Comparison of ENCODE assay signal across 13 cellular contexts in genomic region chr2:7794916-7795315, GRCh38.
DNase-seq lines count a peak whose midpoint lies in the region; ATAC-seq and TF ChIP-seq lines count a peak whose summit lies in the region.
"Had no signal": no experiment of that assay in that cellular context is flagged by ENCODE, and none has a peak within 500 bp of the region (broad histone marks: within the 10 kb centered on the region; RNA-seq: fewer than 3 reads in every experiment).

No MANE protein-coding gene starts in this region.

- no peak for ATAC-seq in GM18909 (IDR thresholded peaks at IDR 0.05; ENCODE audit: poor library complexity, unreplicated experiment)
- ATAC-seq: A549 had no signal

- H3K4me3 ChIP-seq in adipocyte (ENCODE audit: low read length) = no peak overlapping the region
- no peak overlapping the region for H3K4me3 ChIP-seq in thyroid gland (replicated peaks in 1 of 3)
- H3K4me3 ChIP-seq: A549, HAP-1, PC-9 had no signal

- H3K9ac ChIP-seq in adipocyte (ENCODE audit: low read length) = no peak overlapping the region

- DNase-seq in NCI-H748 (lab: John Stamatoyannopoulos, UW; ENCODE audit: unreplicated experiment) (peak; percentile 11), NCI-H748 treated with DMSO at 0.1 percent for 48 hours (lab: John Stamatoyannopoulos, UW) (no peak), NCI-H2029 (lab: John Stamatoyannopoulos, UW) (peak; percentile 30), adipocyte (ENCODE audit: low read depth) (peak; percentile 4), thyroid gland (peak; percentile 74 to 81), SHP77 treated with DMSO at 0.1 percent for 48 hours (lab: John Stamatoyannopoulos, UW) (no peak)
- DNase-seq: Caco-2, NCI-H2227 treated with DMSO at 0.1 percent for 48 hours, NCI-H526 had no signal

- peak overlapping the region; percentile 81 to 90 (median 87) for H3K27ac ChIP-seq in thyroid gland
- H3K27ac ChIP-seq: A549, PC-9 had no signal

- intact Hi-C loops in thyroid gland (cut with DNase I) = no loop called here

- TF ChIP-seq CTCF in thyroid gland (IDR thresholded peaks at IDR 0.05) = no peak

- H3K36me3 ChIP-seq in adipocyte (ENCODE audit: control insufficient read depth, insufficient read depth, low read length, severe bottlenecking) (no peaks in the 10 kb centered on the region), thyroid gland (no peaks in the 10 kb centered on the region)
- H3K36me3 ChIP-seq: HAP-1 had no signal

- no peak for TF ChIP-seq POLR2A in thyroid gland (IDR thresholded peaks at IDR 0.05)

- H3K4me1 ChIP-seq in adipocyte (ENCODE audit: control insufficient read depth, insufficient read depth, low read length) (no peaks in the 10 kb centered on the region), thyroid gland (peaks cover 47 to 55% of the 10 kb centered on the region in 2 donors)
- H3K4me1 ChIP-seq: Caco-2, HAP-1 had no signal

- no peaks in the 10 kb centered on the region for H3K27me3 ChIP-seq in adipocyte (replicated peaks; ENCODE audit: control insufficient read depth, insufficient read depth, low read length)
- H3K27me3 ChIP-seq in thyroid gland = no peaks in the 10 kb centered on the region

- H3K9me3 ChIP-seq in adipocyte (ENCODE audit: control insufficient read depth, low read length) (no peaks in the 10 kb centered on the region), thyroid gland (no peaks in the 10 kb centered on the region)
- H3K9me3 ChIP-seq: A549, Caco-2, HAP-1 had no signal

- 28% methylated on average over 4 of the region's 4 CpGs for WGBS in thyroid gland, 2 donors

Comparison
In these comparisons a context has a peak if more than half of its experiments do, and no peak if none do; other contexts are left out.
1. DNase-seq: peak in NCI-H748 (single experiment), NCI-H2029 (single experiment), adipocyte (single experiment) and thyroid gland (2 of 2); none in NCI-H748 treated with DMSO at 0.1 percent for 48 hours (single experiment) and SHP77 treated with DMSO at 0.1 percent for 48 hours (single experiment).